In the genomic region with DNA sequence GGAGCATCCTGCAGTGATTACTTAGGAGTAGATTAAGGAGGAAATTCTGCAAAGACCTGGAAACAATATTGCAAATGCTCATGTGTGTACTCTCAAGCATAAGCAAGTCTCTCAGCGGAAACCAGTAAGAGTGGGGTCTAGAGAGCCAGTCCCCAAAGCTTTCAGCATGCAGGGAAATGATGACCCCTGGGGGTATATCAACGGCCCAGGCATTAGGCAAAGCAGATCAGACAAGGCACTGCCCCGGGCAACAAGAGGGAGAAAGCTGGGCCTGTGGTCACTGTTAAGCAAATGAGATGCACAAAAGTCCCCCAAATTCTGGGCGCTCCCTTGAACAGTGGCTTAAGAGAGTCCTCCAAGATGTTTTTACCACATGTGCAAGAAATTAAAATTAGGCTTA, we compare ENCODE assay signal across 23 cellular contexts.
"Had no signal": no experiment of that assay in that cellular context is flagged by ENCODE, and none has a peak within 500 bp of the region (broad histone marks: within the 10 kb centered on the region; RNA-seq: fewer than 3 reads in every experiment).

No MANE protein-coding gene starts in this region.

- H3K27ac Mint-ChIP-seq: memory B cell; naive B cell; nephron; stimulated activated memory B cell treated with anti-CD40 and anti-IgM and Interleukin-4, amounts not matched to agents 10 μg/mL and 1 μg/mL and 100 μg/mL, for 72 hours; stimulated activated naive CD8-positive, alpha-beta T cell treated with anti-CD3 and anti-CD28 coated beads, Interleukin-15, Interleukin-2, amounts not matched to agents 100 ng/mL and 50 ng/mL, for 24 hours had no signal

- H3K4me2 ChIP-seq: hepatocyte had no signal

- H3K4me3 ChIP-seq: hepatocyte, left lung, lower lobe of right lung, prostate gland, spleen, tibial artery, upper lobe of left lung, uterus had no signal

- H3K4me1 Mint-ChIP-seq: memory B cell; naive B cell; stimulated activated memory B cell treated with anti-CD40 and anti-IgM and Interleukin-4, amounts not matched to agents 10 μg/mL and 1 μg/mL and 100 μg/mL, for 72 hours had no signal

- H3K27me3 Mint-ChIP-seq: memory B cell; naive B cell; stimulated activated memory B cell treated with anti-CD40 and anti-IgM and Interleukin-4, amounts not matched to agents 10 μg/mL and 1 μg/mL and 100 μg/mL, for 72 hours; stimulated activated naive CD8-positive, alpha-beta T cell treated with anti-CD3 and anti-CD28 coated beads, Interleukin-15, Interleukin-2, amounts not matched to agents 100 ng/mL and 50 ng/mL, for 24 hours had no signal

- DNase-seq: dermis blood vessel endothelial cell; foreskin melanocyte; head of caudate nucleus; left lung; lower lobe of right lung; naive B cell; spleen; stimulated activated CD4-positive, alpha-beta T cell treated with anti-CD3 and anti-CD28 coated beads, Interleukin-15, amount 100 ng/mL, for 24 hours; stimulated activated CD4-positive, alpha-beta T cell treated with anti-CD3 and anti-CD28 coated beads, Interleukin-1b, Interleukin-23, amount 100 ng/mL, for 48 hours; stimulated activated CD4-positive, alpha-beta T cell treated with anti-CD3 and anti-CD28 coated beads, Interleukin-4, amount 100 ng/mL, for 24 hours; tibial artery; upper lobe of left lung; uterus had no signal

- H3K27ac ChIP-seq: hepatocyte, left lung, lower lobe of right lung, parathyroid adenoma, prostate gland, spleen, tibial artery, upper lobe of left lung, uterus had no signal

- H3K9me3 ChIP-seq: lower lobe of right lung, prostate gland, tibial artery, uterus had no signal

- H3K4me1 ChIP-seq: left lung, lower lobe of right lung, parathyroid adenoma, prostate gland, spleen, upper lobe of left lung, uterus had no signal

- H3K36me3 ChIP-seq: left lung, lower lobe of right lung, prostate gland, spleen, tibial artery, upper lobe of left lung, uterus had no signal

- H3K27me3 ChIP-seq: hepatocyte, left lung, spleen, tibial artery, upper lobe of left lung, uterus had no signal

- H3K4me3 Mint-ChIP-seq: memory B cell; naive B cell; nephron; stimulated activated memory B cell treated with anti-CD40 and anti-IgM and Interleukin-4, amounts not matched to agents 10 μg/mL and 1 μg/mL and 100 μg/mL, for 72 hours; stimulated activated naive CD8-positive, alpha-beta T cell treated with anti-CD3 and anti-CD28 coated beads, Interleukin-15, Interleukin-2, amounts not matched to agents 100 ng/mL and 50 ng/mL, for 24 hours had no signal

- ATAC-seq: left lung; lower lobe of right lung; sciatic nerve; stimulated activated memory B cell treated with anti-CD40 and anti-IgM and Interleukin-4, amounts not matched to agents 10 μg/mL and 1 μg/mL and 100 μg/mL, for 72 hours had no signal

- H3K36me3 Mint-ChIP-seq: memory B cell; naive B cell; stimulated activated memory B cell treated with anti-CD40 and anti-IgM and Interleukin-4, amounts not matched to agents 10 μg/mL and 1 μg/mL and 100 μg/mL, for 72 hours had no signal

- H3K79me2 ChIP-seq: hepatocyte, parathyroid adenoma had no signal

- FAIRE-seq: colon, keratinocyte had no signal

- H3K9ac ChIP-seq: parathyroid adenoma had no signal
